12 cellular contexts compared by ENCODE assay signal in the genomic region with DNA sequence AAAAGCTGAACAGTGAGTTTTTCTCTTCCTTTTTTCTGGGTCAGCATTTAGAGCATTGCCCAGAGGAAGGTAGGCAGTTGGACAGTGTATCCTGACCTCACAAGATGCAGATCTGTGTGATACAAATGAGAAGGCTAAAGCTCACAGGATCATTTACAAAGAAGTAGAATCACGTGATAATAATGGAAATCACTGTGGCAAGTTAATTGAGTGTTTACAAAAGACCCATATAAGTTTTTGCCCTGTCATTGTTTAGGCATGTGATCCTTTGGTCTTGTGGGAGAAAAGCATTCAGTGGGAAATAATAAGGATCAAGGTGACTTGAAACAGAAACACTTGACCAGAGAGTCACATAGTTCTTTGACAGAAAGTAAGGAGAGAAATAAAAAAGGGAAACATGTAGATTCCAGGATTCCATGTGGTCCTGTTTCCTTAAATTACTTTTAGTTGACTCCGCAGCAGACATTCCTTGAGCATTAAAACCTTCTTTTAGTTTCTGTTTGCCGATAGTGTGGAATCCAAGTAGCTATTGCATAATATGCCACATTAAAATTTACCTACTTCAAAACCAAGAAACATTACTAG.
DNase-seq lines count a peak whose midpoint lies in the region; ATAC-seq and TF ChIP-seq lines count a peak whose summit lies in the region.
"Had no signal": no experiment of that assay in that cellular context is flagged by ENCODE, and none has a peak within 500 bp of the region (broad histone marks: within the 10 kb centered on the region; RNA-seq: fewer than 3 reads in every experiment).

No MANE protein-coding gene starts in this region.

- H3K4me3 ChIP-seq in CD8-positive, alpha-beta T cell (ENCODE audit: low read depth, low read length), result no peak overlapping the region
- peak overlapping the region; percentile 28 for H3K4me3 ChIP-seq in SJSA1
- no peak overlapping the region for H3K4me3 ChIP-seq in heart right ventricle
- H3K4me3 ChIP-seq: SJCRH30 had no signal

- H3K27me3 Mint-ChIP-seq in CD8-positive, alpha-beta T cell (ENCODE audit: low read depth), result no peaks in the 10 kb centered on the region

- ATAC-seq in CD8-positive, alpha-beta T cell, result no peak
- ATAC-seq in GM18909 (IDR thresholded peaks at IDR 0.05; ENCODE audit: poor library complexity, unreplicated experiment) (no peak), heart right ventricle (no peak), HG03039 (IDR thresholded peaks at IDR 0.05; ENCODE audit: unreplicated experiment) (no peak)

- H3K4me1 ChIP-seq in CD8-positive, alpha-beta T cell (ENCODE audit: insufficient read depth, low read length), result no peaks in the 10 kb centered on the region
- peaks cover 36% of the 10 kb centered on the region for H3K4me1 ChIP-seq in SJSA1 (replicated peaks)
- no peaks in the 10 kb centered on the region for H3K4me1 ChIP-seq in heart right ventricle
- H3K4me1 ChIP-seq: SJCRH30 had no signal

- no peak overlapping the region for H3K4me3 Mint-ChIP-seq in CD8-positive, alpha-beta T cell

- H3K4me1 Mint-ChIP-seq in CD8-positive, alpha-beta T cell (ENCODE audit: low read depth), result peaks cover 2% of the 10 kb centered on the region

- H3K27ac ChIP-seq in CD8-positive, alpha-beta T cell (ENCODE audit: low read depth, low read length), result no peak overlapping the region
- H3K27ac ChIP-seq in SJSA1, result peak overlapping the region; percentile 95
- H3K27ac ChIP-seq in heart right ventricle, result no peak overlapping the region
- H3K27ac ChIP-seq: SJCRH30 had no signal

- 93 to 97% methylated on average over 3 of the region's 3 CpGs for WGBS in heart right ventricle, 2 donors

- no peak for DNase-seq in CD8-positive, alpha-beta T cell
- DNase-seq in SJSA1 (ENCODE audit: low read depth in 1 of 2, low spot score in 2 of 2) (peak in 1 of 2 experiments; percentile 96), fibroblast of peridontal ligament (ENCODE audit: extremely low read depth) (peak; percentile 92), renal cortical epithelial cell (ENCODE audit: low read depth) (peak; percentile 97), erythroblast (lab: John Stamatoyannopoulos, UW) (no peak), heart right ventricle (no peak)
- DNase-seq: DND-41, head of caudate nucleus, NCI-H1092 treated with DMSO at 0.1 percent for 48 hours, SJCRH30 had no signal

- POLR2A ChIA-PET in CD8-positive, alpha-beta T cell (lab: Charles Lee), result no interaction called here

- peak overlapping the region; percentile 57 for H3K27ac Mint-ChIP-seq in CD8-positive, alpha-beta T cell

- no peak for TF ChIP-seq POLR2A in erythroblast (IDR thresholded peaks at IDR 0.05; ENCODE audit: low read length)

- H3K36me3 ChIP-seq in CD8-positive, alpha-beta T cell (ENCODE audit: insufficient read depth, low read length), result peaks cover 18% of the 10 kb centered on the region
- H3K36me3 ChIP-seq in SJSA1, result peaks cover 4% of the 10 kb centered on the region; the same call in 1 of the 2 replicates
- H3K36me3 ChIP-seq in heart right ventricle, result peaks cover 0 to 79% (median 4%) of the 10 kb centered on the region in 9 donors

- no peak for TF ChIP-seq CTCF in CD8-positive, alpha-beta T cell (IDR thresholded peaks at IDR 0.05)
- TF ChIP-seq CTCF in heart right ventricle (IDR thresholded peaks at IDR 0.05), result no peak

- H3K36me3 Mint-ChIP-seq in CD8-positive, alpha-beta T cell, result peaks cover 56% of the 10 kb centered on the region

- CTCF ChIA-PET in CD8-positive, alpha-beta T cell (lab: Charles Lee), result no interaction called here

- H3K9me3 Mint-ChIP-seq in CD8-positive, alpha-beta T cell, result no peaks in the 10 kb centered on the region

- no peaks in the 10 kb centered on the region for H3K9me3 ChIP-seq in CD8-positive, alpha-beta T cell (ENCODE audit: low read length)
- H3K9me3 ChIP-seq in SJSA1 (replicated peaks) (no peaks in the 10 kb centered on the region), heart right ventricle (no peaks in the 10 kb centered on the region)
- H3K9me3 ChIP-seq: SJCRH30 had no signal

- H3K27me3 ChIP-seq in CD8-positive, alpha-beta T cell (ENCODE audit: insufficient read depth, low read length), result no peaks in the 10 kb centered on the region
- no peaks in the 10 kb centered on the region for H3K27me3 ChIP-seq in SJSA1 (replicated peaks)
- H3K27me3 ChIP-seq in heart right ventricle, result no peaks in the 10 kb centered on the region
- H3K27me3 ChIP-seq: SJCRH30 had no signal

- intact Hi-C loops in CD8-positive, alpha-beta T cell (cut with DNase I, micrococcal nuclease), result no loop called here
- intact Hi-C loops in heart right ventricle (cut with DNase I), result no loop called here

Comparison
In these comparisons a context has a peak if more than half of its experiments do, and no peak if none do; other contexts are left out.
1. DNase-seq: peak in fibroblast of peridontal ligament (single experiment) and renal cortical epithelial cell (single experiment); none in CD8-positive, alpha-beta T cell (0 of 7), erythroblast (0 of 2) and heart right ventricle (0 of 2).